8 cellular contexts compared by ENCODE assay signal in genomic region chr1:51237714-51238403, GRCh38. TPM values are rescaled to one million over a fixed set of nuclear protein-coding genes. Genes with fewer than 3 reads are reported as not detected.
DNase-seq lines count a peak whose midpoint lies in the region; ATAC-seq and TF ChIP-seq lines count a peak whose summit lies in the region.

No MANE protein-coding gene starts in this region.

- H3K27me3 Mint-ChIP-seq in natural killer cell (ENCODE audit: low read depth in 2 of 2): no peaks in the 10 kb centered on the region

- H3K27me3 ChIP-seq in HL-60 (ENCODE audit: insufficient read depth, poor library complexity, severe bottlenecking): no peaks in the 10 kb centered on the region
- H3K27me3 ChIP-seq in body of pancreas: no peaks in the 10 kb centered on the region
- no peaks in the 10 kb centered on the region for H3K27me3 ChIP-seq in lower lobe of right lung (ENCODE audit: low read depth)

- H3K4me1 Mint-ChIP-seq in natural killer cell: peaks cover 42 to 49% of the 10 kb centered on the region in 2 donors

- CTCF ChIA-PET in AG04449 (lab: Yijun Ruan, JAX): interaction anchor here (1.0 to 2.7 kb wide), 5 partner anchors 47 to 463 kb away, joined by 3 to 10 read pairs (median 3); no protein-coding TSS in a partner anchor

- TF ChIP-seq POLR2A in body of pancreas (IDR thresholded peaks at IDR 0.05): peak in 1 of 3 donors; percentile 14

- H3K27ac Mint-ChIP-seq in natural killer cell: no peak overlapping the region

- POLR2A ChIA-PET in AG04449 (lab: Yijun Ruan, JAX): interaction anchor here (0.6 kb wide), 1 partner anchor 76 kb away, joined by 3 read pairs; no protein-coding TSS in a partner anchor

- H3K4me3 Mint-ChIP-seq in natural killer cell: no peak overlapping the region

- DNase-seq in AG04449 (ENCODE audit: low read depth, low spot score) (no peak), HL-60 (ENCODE audit: low read depth in 1 of 2, low spot score in 1 of 2) (peak in 1 of 2 experiments; percentile 2), body of pancreas (peak in 2 of 4 donors; percentile 23 to 32), lower lobe of right lung (no peak), natural killer cell (no peak)
- no peak for DNase-seq in activated effector memory CD4-positive, alpha-beta T cell treated with anti-CD3 and anti-CD28 coated beads, Interleukin-2, amount 50 U/mL, for 16 hours
- no peak for DNase-seq in effector CD4-positive, alpha-beta T cell

- H3K27ac ChIP-seq in HL-60 (replicated peaks) (no peak overlapping the region), body of pancreas (peak overlapping the region; percentile 25 to 90 (median 76)), lower lobe of right lung (peak overlapping the region; percentile 9)

- ATAC-seq in body of pancreas: no peak
- ATAC-seq in lower lobe of right lung: no peak
- ATAC-seq in natural killer cell: no peak
- no peak for ATAC-seq in GM19023 (IDR thresholded peaks at IDR 0.05; ENCODE audit: unreplicated experiment)

- TF ChIP-seq CTCF in AG04449 (IDR thresholded peaks at IDR 0.05; ENCODE audit: insufficient read depth, low read length, missing control alignments) (no peak), HL-60 (IDR thresholded peaks at IDR 0.05; ENCODE audit: insufficient read depth, low read length) (no peak), body of pancreas (IDR thresholded peaks at IDR 0.05) (no peak), lower lobe of right lung (IDR thresholded peaks at IDR 0.05) (no peak), natural killer cell (IDR thresholded peaks at IDR 0.05) (no peak)

- H3K4me1 ChIP-seq in body of pancreas (peaks cover 43% of the 10 kb centered on the region), lower lobe of right lung (peaks cover 57% of the 10 kb centered on the region)

- H3K9me3 ChIP-seq in body of pancreas (no peaks in the 10 kb centered on the region), lower lobe of right lung (no peaks in the 10 kb centered on the region)

- H3K36me3 ChIP-seq in body of pancreas (replicated peaks in 1 of 2; ENCODE audit: insufficient read depth in 1 of 2, low read depth in 2 of 2): no peaks in the 10 kb centered on the region
- H3K36me3 ChIP-seq in lower lobe of right lung: no peaks in the 10 kb centered on the region

- no peaks in the 10 kb centered on the region for H3K9me3 Mint-ChIP-seq in natural killer cell

- H3K4me3 ChIP-seq in AG04449 (ENCODE audit: low read depth, low read length) (peak overlapping the region; percentile 96), HL-60 (replicated peaks; ENCODE audit: insufficient read depth, low read length) (peak overlapping the region; percentile 66), body of pancreas (peak overlapping the region in 1 of 2 donors; percentile 95), lower lobe of right lung (peak overlapping the region; percentile 89)

- no peaks in the 10 kb centered on the region for H3K36me3 Mint-ChIP-seq in natural killer cell

- WGBS in body of pancreas, 2 donors: 2 to 11% methylated on average over 8 of the region's 8 CpGs

- intact Hi-C loops in body of pancreas (cut with DNase I): no loop called here
- intact Hi-C loops in lower lobe of right lung (cut with DNase I): no loop called here
- intact Hi-C loops in natural killer cell (cut with micrococcal nuclease): loop anchor here (5.0 kb wide), 1 partner anchor 276 kb away; the partner anchor contains the start of gene FAF1

RNA-seq across cellular contexts. Expression of gene RNF11, which starts 1.8 kb away (rescaled TPM):
- total RNA-seq in body of pancreas (10 to 100 TPM; 33.2 to 34.9 TPM), lower lobe of right lung (83.6 TPM), natural killer cell (10 to 100 TPM; 68.3 to 89.5 (median 68.4) TPM)
